1 cellular context compared by ENCODE assay signal in genomic region chr3:9704343-9705322, GRCh38.
TF ChIP-seq lines count a peak whose summit lies in the region.

No MANE protein-coding gene starts in this region.

TF ChIP-seq in HepG2, 621 proteins besides CTCF, POLR2A, EP300 and RAD21 (continued from another document):
- TF ChIP-seq ZNF510 (CRISPR knock-in tag; IDR thresholded peaks at IDR 0.05; ENCODE audit: low read depth) (0 out of 2 replicates have a peak, but pooled peaks have one; percentile 36), CSRNP1 (CRISPR knock-in tag; IDR thresholded peaks at IDR 0.05) (no peak), HOXD1 (CRISPR knock-in tag; IDR thresholded peaks at IDR 0.05) (0 out of 2 replicates have a peak, but pooled peaks have one; percentile 63), ZNF709 (CRISPR knock-in tag; IDR thresholded peaks at IDR 0.05) (0 out of 2 replicates have a peak, but pooled peaks have one; percentile 46), TEAD2 (CRISPR knock-in tag; IDR thresholded peaks at IDR 0.05) (0 out of 2 replicates have a peak, but pooled peaks have one; percentile 66), ZBED4 (CRISPR knock-in tag; IDR thresholded peaks at IDR 0.05; ENCODE audit: borderline replicate concordance) (peak; percentile 81; the same call in 1 of the 2 replicates), ZNF281 (CRISPR knock-in tag; IDR thresholded peaks at IDR 0.05; ENCODE audit: borderline replicate concordance) (peak; percentile 57), ZNF331 (CRISPR knock-in tag; IDR thresholded peaks at IDR 0.05) (peak; percentile 83), ZMYM4 (CRISPR knock-in tag; IDR thresholded peaks at IDR 0.05) (peak; percentile 19; the same call in 1 of the 2 replicates), SAFB2 (CRISPR knock-in tag; IDR thresholded peaks at IDR 0.05; ENCODE audit: borderline replicate concordance, low read depth) (no peak), GLI4 (CRISPR knock-in tag; IDR thresholded peaks at IDR 0.05; ENCODE audit: borderline replicate concordance) (0 out of 2 replicates have a peak, but pooled peaks have one; percentile 50), ZBTB33 (CRISPR knock-in tag; IDR thresholded peaks at IDR 0.05) (peak; percentile 43; the same call in 1 of the 2 replicates), HMG20A (CRISPR knock-in tag; IDR thresholded peaks at IDR 0.05; ENCODE audit: borderline replicate concordance) (0 out of 2 replicates have a peak, but pooled peaks have one; percentile 33), CBX1 (IDR thresholded peaks at IDR 0.05; ENCODE audit: low read depth) (no peak), ZNF7 (CRISPR knock-in tag; IDR thresholded peaks at IDR 0.05) (peak; percentile 72), MBNL3 (CRISPR knock-in tag; conservative IDR thresholded peaks at IDR 0.05) (no peak), MED1 (CRISPR knock-in tag; IDR thresholded peaks at IDR 0.05) (0 out of 2 replicates have a peak, but pooled peaks have one; percentile 12), ATF7-NPFF (CRISPR knock-in tag; IDR thresholded peaks at IDR 0.05; ENCODE audit: low read depth) (peak; percentile 84; the same call in 1 of the 2 replicates), RXRA (CRISPR knock-in tag; IDR thresholded peaks at IDR 0.05) (0 out of 2 replicates have a peak, but pooled peaks have one; percentile 30), ZBTB21 (CRISPR knock-in tag; IDR thresholded peaks at IDR 0.05) (peak; percentile 75; the same call in 1 of the 2 replicates), JARID2 (CRISPR knock-in tag; IDR thresholded peaks at IDR 0.05; ENCODE audit: insufficient replicate concordance) (peak; percentile 88), MEF2D (CRISPR knock-in tag; IDR thresholded peaks at IDR 0.05) (0 out of 2 replicates have a peak, but pooled peaks have one; percentile 45), SAP130 (CRISPR knock-in tag; IDR thresholded peaks at IDR 0.05; ENCODE audit: low read depth) (peak; percentile 65), DRAP1 (CRISPR knock-in tag; IDR thresholded peaks at IDR 0.05) (peak; percentile 39; the same call in 1 of the 2 replicates), ZNF580 (CRISPR knock-in tag; IDR thresholded peaks at IDR 0.05; ENCODE audit: borderline replicate concordance, low read depth) (peak; percentile 76; the same call in 1 of the 2 replicates), ZNF660 (CRISPR knock-in tag; IDR thresholded peaks at IDR 0.05; ENCODE audit: borderline replicate concordance, low read depth) (no peak)
- TF ChIP-seq, protein P1, sequence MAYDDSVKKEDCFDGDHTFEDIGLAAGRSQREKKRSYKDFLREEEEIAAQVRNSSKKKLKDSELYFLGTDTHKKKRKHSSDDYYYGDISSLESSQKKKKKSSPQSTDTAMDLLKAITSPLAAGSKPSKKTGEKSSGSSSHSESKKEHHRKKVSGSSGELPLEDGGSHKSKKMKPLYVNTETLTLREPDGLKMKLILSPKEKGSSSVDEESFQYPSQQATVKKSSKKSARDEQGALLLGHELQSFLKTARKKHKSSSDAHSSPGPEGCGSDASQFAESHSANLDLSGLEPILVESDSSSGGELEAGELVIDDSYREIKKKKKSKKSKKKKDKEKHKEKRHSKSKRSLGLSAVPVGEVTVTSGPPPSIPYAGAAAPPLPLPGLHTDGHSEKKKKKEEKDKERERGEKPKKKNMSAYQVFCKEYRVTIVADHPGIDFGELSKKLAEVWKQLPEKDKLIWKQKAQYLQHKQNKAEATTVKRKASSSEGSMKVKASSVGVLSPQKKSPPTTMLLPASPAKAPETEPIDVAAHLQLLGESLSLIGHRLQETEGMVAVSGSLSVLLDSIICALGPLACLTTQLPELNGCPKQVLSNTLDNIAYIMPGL (CRISPR knock-in tag; IDR thresholded peaks at IDR 0.05; ENCODE audit: borderline replicate concordance in 1 of 2, low read depth in 1 of 2): 0 out of 4 replicates have a peak, but pooled peaks of 1 of the 2 experiments have one; percentile 23
- TF ChIP-seq, protein P2, sequence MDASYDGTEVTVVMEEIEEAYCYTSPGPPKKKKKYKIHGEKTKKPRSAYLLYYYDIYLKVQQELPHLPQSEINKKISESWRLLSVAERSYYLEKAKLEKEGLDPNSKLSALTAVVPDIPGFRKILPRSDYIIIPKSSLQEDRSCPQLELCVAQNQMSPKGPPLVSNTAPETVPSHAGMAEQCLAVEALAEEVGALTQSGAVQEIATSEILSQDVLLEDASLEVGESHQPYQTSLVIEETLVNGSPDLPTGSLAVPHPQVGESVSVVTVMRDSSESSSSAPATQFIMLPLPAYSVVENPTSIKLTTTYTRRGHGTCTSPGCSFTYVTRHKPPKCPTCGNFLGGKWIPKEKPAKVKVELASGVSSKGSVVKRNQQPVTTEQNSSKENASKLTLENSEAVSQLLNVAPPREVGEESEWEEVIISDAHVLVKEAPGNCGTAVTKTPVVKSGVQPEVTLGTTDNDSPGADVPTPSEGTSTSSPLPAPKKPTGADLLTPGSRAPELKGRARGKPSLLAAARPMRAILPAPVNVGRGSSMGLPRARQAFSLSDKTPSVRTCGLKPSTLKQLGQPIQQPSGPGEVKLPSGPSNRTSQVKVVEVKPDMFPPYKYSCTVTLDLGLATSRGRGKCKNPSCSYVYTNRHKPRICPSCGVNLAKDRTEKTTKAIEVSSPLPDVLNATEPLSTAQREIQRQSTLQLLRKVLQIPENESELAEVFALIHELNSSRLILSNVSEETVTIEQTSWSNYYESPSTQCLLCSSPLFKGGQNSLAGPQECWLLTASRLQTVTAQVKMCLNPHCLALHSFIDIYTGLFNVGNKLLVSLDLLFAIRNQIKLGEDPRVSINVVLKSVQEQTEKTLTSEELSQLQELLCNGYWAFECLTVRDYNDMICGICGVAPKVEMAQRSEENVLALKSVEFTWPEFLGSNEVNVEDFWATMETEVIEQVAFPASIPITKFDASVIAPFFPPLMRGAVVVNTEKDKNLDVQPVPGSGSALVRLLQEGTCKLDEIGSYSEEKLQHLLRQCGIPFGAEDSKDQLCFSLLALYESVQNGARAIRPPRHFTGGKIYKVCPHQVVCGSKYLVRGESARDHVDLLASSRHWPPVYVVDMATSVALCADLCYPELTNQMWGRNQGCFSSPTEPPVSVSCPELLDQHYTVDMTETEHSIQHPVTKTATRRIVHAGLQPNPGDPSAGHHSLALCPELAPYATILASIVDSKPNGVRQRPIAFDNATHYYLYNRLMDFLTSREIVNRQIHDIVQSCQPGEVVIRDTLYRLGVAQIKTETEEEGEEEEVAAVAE (CRISPR knock-in tag; IDR thresholded peaks at IDR 0.05; ENCODE audit: borderline replicate concordance): peak; percentile 85; the same call in 1 of the 2 replicates
- TF ChIP-seq, protein P3, sequence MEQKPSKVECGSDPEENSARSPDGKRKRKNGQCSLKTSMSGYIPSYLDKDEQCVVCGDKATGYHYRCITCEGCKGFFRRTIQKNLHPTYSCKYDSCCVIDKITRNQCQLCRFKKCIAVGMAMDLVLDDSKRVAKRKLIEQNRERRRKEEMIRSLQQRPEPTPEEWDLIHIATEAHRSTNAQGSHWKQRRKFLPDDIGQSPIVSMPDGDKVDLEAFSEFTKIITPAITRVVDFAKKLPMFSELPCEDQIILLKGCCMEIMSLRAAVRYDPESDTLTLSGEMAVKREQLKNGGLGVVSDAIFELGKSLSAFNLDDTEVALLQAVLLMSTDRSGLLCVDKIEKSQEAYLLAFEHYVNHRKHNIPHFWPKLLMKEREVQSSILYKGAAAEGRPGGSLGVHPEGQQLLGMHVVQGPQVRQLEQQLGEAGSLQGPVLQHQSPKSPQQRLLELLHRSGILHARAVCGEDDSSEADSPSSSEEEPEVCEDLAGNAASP (CRISPR knock-in tag; IDR thresholded peaks at IDR 0.05; ENCODE audit: borderline replicate concordance): peak; percentile 51; the same call in 1 of the 2 replicates
- TF ChIP-seq, protein P4, sequence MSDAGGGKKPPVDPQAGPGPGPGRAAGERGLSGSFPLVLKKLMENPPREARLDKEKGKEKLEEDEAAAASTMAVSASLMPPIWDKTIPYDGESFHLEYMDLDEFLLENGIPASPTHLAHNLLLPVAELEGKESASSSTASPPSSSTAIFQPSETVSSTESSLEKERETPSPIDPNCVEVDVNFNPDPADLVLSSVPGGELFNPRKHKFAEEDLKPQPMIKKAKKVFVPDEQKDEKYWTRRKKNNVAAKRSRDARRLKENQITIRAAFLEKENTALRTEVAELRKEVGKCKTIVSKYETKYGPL (CRISPR knock-in tag; IDR thresholded peaks at IDR 0.05): peak; percentile 48; the same call in 1 of the 2 replicates
TF ChIP-seq in HepG2: peak in this region for 186.
